In the genomic region with DNA sequence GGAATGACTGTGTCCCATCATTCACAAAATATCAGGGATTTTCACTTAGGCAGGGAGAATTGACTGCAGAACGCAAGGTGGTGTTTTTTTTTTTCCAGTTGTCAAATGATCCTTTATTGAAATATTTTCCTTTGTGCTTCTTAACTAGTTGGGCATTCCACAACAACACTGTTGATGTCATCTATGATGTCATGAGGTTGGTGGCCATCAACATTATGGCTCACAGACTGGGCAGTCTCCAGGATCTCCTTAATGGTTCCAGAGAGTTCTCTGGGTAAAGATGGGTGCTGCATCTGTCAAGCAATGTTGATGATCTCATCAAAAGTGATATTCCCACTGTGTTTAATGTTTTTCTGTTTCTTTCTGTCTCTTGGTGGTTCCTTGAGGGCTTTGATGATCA, we compare ENCODE assay signal across 27 cellular contexts.
"Had no signal": no experiment of that assay in that cellular context is flagged by ENCODE, and none has a peak within 500 bp of the region (broad histone marks: within the 10 kb centered on the region; RNA-seq: fewer than 3 reads in every experiment).

No MANE protein-coding gene starts in this region.

- H3K4me3 ChIP-seq: stomach, suprapubic skin, testis, thoracic aorta, thyroid gland, tibial artery, tibial nerve, transverse colon, upper lobe of left lung, upper lobe of right lung, uterus, vagina had no signal

- FAIRE-seq: urothelium cell line had no signal

- H3K4me1 ChIP-seq: stomach, suprapubic skin, testis, thyroid gland, tibial artery, tibial nerve, transverse colon, upper lobe of left lung, upper lobe of right lung, uterus, vagina had no signal

- H3K27me3 ChIP-seq: testis, thyroid gland, tibial nerve, transverse colon, upper lobe of left lung, upper lobe of right lung, vagina had no signal

- H3K27ac ChIP-seq: stomach, suprapubic skin, testis, thoracic aorta, thyroid gland, tibial artery, tibial nerve, transverse colon, upper lobe of left lung, upper lobe of right lung, uterus, vagina had no signal

- H3K36me3 ChIP-seq: stomach, suprapubic skin, thoracic aorta, thyroid gland, tibial artery, tibial nerve, transverse colon, upper lobe of left lung, upper lobe of right lung, uterus, vagina had no signal

- DNase-seq: stimulated activated CD4-positive, alpha-beta T cell treated with anti-CD3 and anti-CD28 coated beads, Interleukin-2, amount 100 ng/mL, for 48 hours; stimulated activated CD4-positive, alpha-beta T cell treated with anti-CD3 and anti-CD28 coated beads, Interleukin-4, amount 100 ng/mL, for 1 hour; stimulated activated CD4-positive, alpha-beta T cell treated with anti-CD3 and anti-CD28 coated beads, Interleukin-4, amount 100 ng/mL, for 24 hours; stimulated activated CD4-positive, alpha-beta T cell treated with anti-CD3 and anti-CD28 coated beads, Interleukin-4, amount 100 ng/mL, for 4 hours; stimulated activated CD8-positive, alpha-beta memory T cell treated with anti-CD3 and anti-CD28 coated beads, Interleukin-4, amount 100 ng/mL, for 48 hours; stimulated activated naive B cell treated with anti-CD40 and anti-IgM and Interleukin-4, amounts not matched to agents 10 μg/mL and 1 μg/mL and 100 μg/mL, for 72 hours; stimulated activated naive CD4-positive, alpha-beta T cell; stimulated activated naive CD4-positive, alpha-beta T cell treated with Interleukin-2 at 50 U/mL for 16 hours; stimulated activated naive CD8-positive, alpha-beta T cell treated with anti-CD3 and anti-CD28 coated beads, Interleukin-15, amount 100 ng/mL, for 72 hours; stimulated activated naive CD8-positive, alpha-beta T cell treated with anti-CD3 and anti-CD28 coated beads, Interleukin-15, Interleukin-2, amounts not matched to agents 100 U/mL and 50 U/mL, for 24 hours; stomach; substantia nigra; testis; tibial artery; transverse colon; trophoblast cell; upper lobe of right lung; uterus had no signal

- H3K9me3 ChIP-seq: stomach, suprapubic skin, testis, thoracic aorta, thyroid gland, tibial artery, tibial nerve, transverse colon, upper lobe of left lung, upper lobe of right lung, uterus, vagina had no signal

- ATAC-seq: stimulated activated effector memory CD8-positive, alpha-beta T cell treated with anti-CD3 and anti-CD28 coated beads, Interleukin-12 subunit alpha, Interleukin-12 subunit beta, amount 100 ng/mL, for 72 hours; stimulated activated memory B cell treated with anti-CD40 and anti-IgM and Interleukin-4, amounts not matched to agents 10 μg/mL and 1 μg/mL and 100 μg/mL, for 72 hours; stimulated activated naive B cell treated with anti-CD40 and anti-IgM and Interleukin-4, amounts not matched to agents 10 μg/mL and 1 μg/mL and 100 μg/mL, for 72 hours; stimulated activated naive CD8-positive, alpha-beta T cell treated with anti-CD3 and anti-CD28 coated beads, Interleukin-15, amount 100 ng/mL, for 72 hours; stimulated activated naive CD8-positive, alpha-beta T cell treated with anti-CD3 and anti-CD28 coated beads, Interleukin-15, Interleukin-2, amounts not matched to agents 100 U/mL and 50 U/mL, for 24 hours; upper lobe of right lung had no signal
